ENCODE assay signal across 1 cellular context in the genomic region with DNA sequence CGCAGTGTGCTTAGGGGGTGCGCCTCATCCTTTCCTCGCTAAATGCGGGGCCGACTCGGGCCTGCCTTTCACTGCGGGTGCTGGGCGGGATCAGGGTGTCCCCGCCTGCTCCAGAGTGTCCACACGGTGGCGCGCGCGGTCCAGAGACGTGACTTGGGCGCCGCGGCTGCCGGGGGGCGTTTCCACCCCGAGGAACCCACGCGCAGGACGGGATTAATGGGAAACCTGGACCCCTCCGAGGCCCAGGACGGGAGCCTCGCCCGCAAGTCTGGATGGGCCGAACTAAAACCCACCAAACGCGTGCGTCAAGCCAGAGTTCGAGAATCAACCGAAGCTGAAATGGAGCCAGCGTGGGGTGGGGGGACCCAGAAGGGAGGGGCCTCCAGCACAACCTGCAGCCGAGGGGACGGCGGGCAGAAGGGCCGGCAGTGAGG.
TF ChIP-seq lines count a peak whose summit lies in the region.

No MANE protein-coding gene starts in this region.

TF ChIP-seq in SK-N-SH, 30 proteins besides CTCF, POLR2A, EP300 and RAD21 (continued from another document):
- TF ChIP-seq, protein P1, sequence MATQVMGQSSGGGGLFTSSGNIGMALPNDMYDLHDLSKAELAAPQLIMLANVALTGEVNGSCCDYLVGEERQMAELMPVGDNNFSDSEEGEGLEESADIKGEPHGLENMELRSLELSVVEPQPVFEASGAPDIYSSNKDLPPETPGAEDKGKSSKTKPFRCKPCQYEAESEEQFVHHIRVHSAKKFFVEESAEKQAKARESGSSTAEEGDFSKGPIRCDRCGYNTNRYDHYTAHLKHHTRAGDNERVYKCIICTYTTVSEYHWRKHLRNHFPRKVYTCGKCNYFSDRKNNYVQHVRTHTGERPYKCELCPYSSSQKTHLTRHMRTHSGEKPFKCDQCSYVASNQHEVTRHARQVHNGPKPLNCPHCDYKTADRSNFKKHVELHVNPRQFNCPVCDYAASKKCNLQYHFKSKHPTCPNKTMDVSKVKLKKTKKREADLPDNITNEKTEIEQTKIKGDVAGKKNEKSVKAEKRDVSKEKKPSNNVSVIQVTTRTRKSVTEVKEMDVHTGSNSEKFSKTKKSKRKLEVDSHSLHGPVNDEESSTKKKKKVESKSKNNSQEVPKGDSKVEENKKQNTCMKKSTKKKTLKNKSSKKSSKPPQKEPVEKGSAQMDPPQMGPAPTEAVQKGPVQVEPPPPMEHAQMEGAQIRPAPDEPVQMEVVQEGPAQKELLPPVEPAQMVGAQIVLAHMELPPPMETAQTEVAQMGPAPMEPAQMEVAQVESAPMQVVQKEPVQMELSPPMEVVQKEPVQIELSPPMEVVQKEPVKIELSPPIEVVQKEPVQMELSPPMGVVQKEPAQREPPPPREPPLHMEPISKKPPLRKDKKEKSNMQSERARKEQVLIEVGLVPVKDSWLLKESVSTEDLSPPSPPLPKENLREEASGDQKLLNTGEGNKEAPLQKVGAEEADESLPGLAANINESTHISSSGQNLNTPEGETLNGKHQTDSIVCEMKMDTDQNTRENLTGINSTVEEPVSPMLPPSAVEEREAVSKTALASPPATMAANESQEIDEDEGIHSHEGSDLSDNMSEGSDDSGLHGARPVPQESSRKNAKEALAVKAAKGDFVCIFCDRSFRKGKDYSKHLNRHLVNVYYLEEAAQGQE (IDR thresholded peaks at IDR 0.05; ENCODE audit: low read depth, low read length): no peak
- TF ChIP-seq RCOR1 (IDR thresholded peaks at IDR 0.05; ENCODE audit: low read length) (0 out of 2 replicates have a peak, but pooled peaks have one; percentile 9), FOSL2 (IDR thresholded peaks at IDR 0.05; ENCODE audit: borderline replicate concordance, low read depth) (no peak), FOXM1 (IDR thresholded peaks at IDR 0.05; ENCODE audit: low read depth) (no peak), RXRA (IDR thresholded peaks at IDR 0.05; ENCODE audit: borderline replicate concordance, low read depth) (no peak), CHD2 (IDR thresholded peaks at IDR 0.05; ENCODE audit: low read length, partially characterized antibody) (no peak), NFIC (IDR thresholded peaks at IDR 0.05; ENCODE audit: borderline replicate concordance) (no peak), TCF12 (IDR thresholded peaks at IDR 0.05) (no peak), TEAD4 (IDR thresholded peaks at IDR 0.05; ENCODE audit: borderline replicate concordance, insufficient read depth) (no peak), TAF1 (IDR thresholded peaks at IDR 0.05; ENCODE audit: borderline replicate concordance, low read depth, low read length) (no peak)
- TF ChIP-seq, protein P2, sequence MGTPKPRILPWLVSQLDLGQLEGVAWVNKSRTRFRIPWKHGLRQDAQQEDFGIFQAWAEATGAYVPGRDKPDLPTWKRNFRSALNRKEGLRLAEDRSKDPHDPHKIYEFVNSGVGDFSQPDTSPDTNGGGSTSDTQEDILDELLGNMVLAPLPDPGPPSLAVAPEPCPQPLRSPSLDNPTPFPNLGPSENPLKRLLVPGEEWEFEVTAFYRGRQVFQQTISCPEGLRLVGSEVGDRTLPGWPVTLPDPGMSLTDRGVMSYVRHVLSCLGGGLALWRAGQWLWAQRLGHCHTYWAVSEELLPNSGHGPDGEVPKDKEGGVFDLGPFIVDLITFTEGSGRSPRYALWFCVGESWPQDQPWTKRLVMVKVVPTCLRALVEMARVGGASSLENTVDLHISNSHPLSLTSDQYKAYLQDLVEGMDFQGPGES (IDR thresholded peaks at IDR 0.05; ENCODE audit: low read depth, low read length): no peak
